ENCODE assay signal across 22 cellular contexts in genomic region chr5:163855754-163856153, GRCh38.
DNase-seq lines count a peak whose midpoint lies in the region; ATAC-seq, FAIRE-seq and TF ChIP-seq lines count a peak whose summit lies in the region.
"Had no signal": no experiment of that assay in that cellular context is flagged by ENCODE, and none has a peak within 500 bp of the region (broad histone marks: within the 10 kb centered on the region; RNA-seq: fewer than 3 reads in every experiment).

No MANE protein-coding gene starts in this region.

- CTCF ChIA-PET in HEK293 (lab: Yijun Ruan, JAX) = no interaction called here
- CTCF ChIA-PET in K562 (lab: Yijun Ruan, JAX; ENCODE audit: low intra/inter-chr PET ratio) = no interaction called here
- CTCF ChIA-PET in T-cell (lab: Charles Lee) = interaction anchor here in 1 of 2 donors (0.6 kb wide), 1 partner anchor 17 kb away, joined by 3 read pairs; no protein-coding TSS in a partner anchor

- POLR2A ChIA-PET in HEK293 (lab: Yijun Ruan, JAX) = interaction anchor here (0.6 kb wide), 1 partner anchor 8 kb away, joined by 3 read pairs; no protein-coding TSS in a partner anchor
- POLR2A ChIA-PET in K562 (lab: Yijun Ruan, JAX) = no interaction called here
- POLR2A ChIA-PET in T-cell (lab: Charles Lee) = no interaction called here

- no TSS peak for BruUV-seq in K562 (replicated peaks; lab: Mats Ljungman, UMichigan)

- no peaks in the 10 kb centered on the region for H3K27me3 Mint-ChIP-seq in T-cell
- H3K27me3 Mint-ChIP-seq in activated T-cell treated with anti-CD3 and anti-CD28 coated beads, Interleukin-2, amount 50 U/mL, for 24 hours = no peaks in the 10 kb centered on the region
- H3K27me3 Mint-ChIP-seq: CD4-positive, alpha-beta memory T cell; CD4-positive, CD25-positive, alpha-beta regulatory T cell had no signal

- H3K36me3 ChIP-seq in HEK293 (ENCODE audit: control insufficient read depth in 2 of 2, insufficient read depth in 1 of 2, low read length in 2 of 2) (no peaks in the 10 kb centered on the region), K562 (ENCODE audit: control insufficient read depth, insufficient read depth, low read length) (no peaks in the 10 kb centered on the region)
- H3K36me3 ChIP-seq: BE2C, BLaER1 had no signal

- DNase-seq in K562 (ENCODE audit: extremely low read depth in 1 of 4, low spot score in 3 of 4) (no peak), T-cell (no peak)
- no peak for DNase-seq in activated T-cell treated with anti-CD3 and anti-CD28 coated beads, Interleukin-2, amount 50 U/mL, for 24 hours
- DNase-seq: 8988T; ACHN; BE2C; C1 segment of cervical spinal cord; Caco-2; Calu3; CD4-positive, alpha-beta memory T cell; CD4-positive, CD25-positive, alpha-beta regulatory T cell; DMS79 treated with DMSO at 0.1 percent for 48 hours; GF-D8 had no signal

- H3K27ac Mint-ChIP-seq in T-cell = no peak overlapping the region
- H3K27ac Mint-ChIP-seq in activated T-cell treated with anti-CD3 and anti-CD28 coated beads, Interleukin-2, amount 50 U/mL, for 24 hours = no peak overlapping the region
- H3K27ac Mint-ChIP-seq: CD14-positive monocyte; CD4-positive, alpha-beta memory T cell; CD4-positive, CD25-positive, alpha-beta regulatory T cell had no signal

- in situ Hi-C loops in K562 (cut with MboI) = no loop called here

- ATAC-seq in K562 (no peak), T-cell (replicated peaks in 1 of 4) (no peak), HG03159 (IDR thresholded peaks at IDR 0.05; ENCODE audit: unreplicated experiment) (no peak)

- no peak overlapping the region for H3K27ac ChIP-seq in HEK293 (ENCODE audit: extremely low read depth, low read depth, low read length)
- no peak overlapping the region for H3K27ac ChIP-seq in K562 (ENCODE audit: extremely low read depth, low read depth, low read length)
- H3K27ac ChIP-seq: BLaER1 had no signal

- H3K9ac ChIP-seq in K562 (ENCODE audit: insufficient read depth in 1 of 2, low read depth in 2 of 2, low read length in 2 of 2) = no peak overlapping the region
- H3K9ac ChIP-seq: BLaER1 had no signal

- no peaks in the 10 kb centered on the region for H3K9me1 ChIP-seq in K562 (ENCODE audit: control insufficient read depth, insufficient read depth, low read length)

- TF ChIP-seq CTCF in HEK293 (tag by site-specific recombination; IDR thresholded peaks at IDR 0.05) = no peak
- TF ChIP-seq CTCF in K562 (IDR thresholded peaks at IDR 0.05 in 2 of 3, conservative IDR thresholded peaks at IDR 0.05 in 1 of 3; ENCODE audit: insufficient read depth in 2 of 3, low read depth in 1 of 3, low read length in 3 of 3) = no peak

- no peak for TF ChIP-seq RAD21 in K562 (CRISPR knock-in tag; conservative IDR thresholded peaks at IDR 0.05 in 1 of 2, IDR thresholded peaks at IDR 0.05 in 1 of 2)

- no peak overlapping the region for H3K4me3 ChIP-seq in HEK293 (ENCODE audit: low read depth, low read length)
- H3K4me3 ChIP-seq in K562 = no peak overlapping the region
- H3K4me3 ChIP-seq: BLaER1 had no signal

- no peak overlapping the region for H3K4me3 Mint-ChIP-seq in T-cell
- H3K4me3 Mint-ChIP-seq in activated T-cell treated with anti-CD3 and anti-CD28 coated beads, Interleukin-2, amount 50 U/mL, for 24 hours = no peak overlapping the region
- H3K4me3 Mint-ChIP-seq: CD14-positive monocyte; CD4-positive, alpha-beta memory T cell; CD4-positive, CD25-positive, alpha-beta regulatory T cell had no signal

- TF ChIP-seq POLR2A in K562 (conservative IDR thresholded peaks at IDR 0.05) = no peak

- no peak overlapping the region for H3K4me2 ChIP-seq in K562 (ENCODE audit: insufficient read depth, low read length)
- H3K4me2 ChIP-seq: BLaER1 had no signal

- no peaks in the 10 kb centered on the region for H3K4me1 ChIP-seq in HEK293 (ENCODE audit: control insufficient read depth, insufficient read depth, low read length)
- H3K4me1 ChIP-seq in K562 (replicated peaks in 1 of 2; ENCODE audit: control insufficient read depth in 2 of 2, insufficient read depth in 2 of 2, low read length in 2 of 2) = no peaks in the 10 kb centered on the region
- H3K4me1 ChIP-seq: BE2C, BLaER1, Caco-2 had no signal

- no peaks in the 10 kb centered on the region for H3K27me3 ChIP-seq in K562 (ENCODE audit: control insufficient read depth in 2 of 2, insufficient read depth in 2 of 2, low read length in 2 of 2)
- H3K27me3 ChIP-seq: BE2C, BLaER1 had no signal

- peaks cover 12 to 20% (median 16%) of the 10 kb centered on the region in 3 donors for H3K9me3 Mint-ChIP-seq in T-cell
- peaks cover 16% of the 10 kb centered on the region for H3K9me3 Mint-ChIP-seq in activated T-cell treated with anti-CD3 and anti-CD28 coated beads, Interleukin-2, amount 50 U/mL, for 24 hours

- no peak for TF ChIP-seq EP300 in K562 (IDR thresholded peaks at IDR 0.05; ENCODE audit: low read length)

- no peaks in the 10 kb centered on the region for H3K4me1 Mint-ChIP-seq in T-cell
- H3K4me1 Mint-ChIP-seq in activated T-cell treated with anti-CD3 and anti-CD28 coated beads, Interleukin-2, amount 50 U/mL, for 24 hours (ENCODE audit: low read depth) = no peaks in the 10 kb centered on the region
- H3K4me1 Mint-ChIP-seq: CD14-positive monocyte; CD4-positive, alpha-beta memory T cell; CD4-positive, CD25-positive, alpha-beta regulatory T cell had no signal

- H3K36me3 Mint-ChIP-seq in T-cell = no peaks in the 10 kb centered on the region
- no peaks in the 10 kb centered on the region for H3K36me3 Mint-ChIP-seq in activated T-cell treated with anti-CD3 and anti-CD28 coated beads, Interleukin-2, amount 50 U/mL, for 24 hours (ENCODE audit: low read depth)
- H3K36me3 Mint-ChIP-seq: CD14-positive monocyte; CD4-positive, alpha-beta memory T cell; CD4-positive, CD25-positive, alpha-beta regulatory T cell had no signal

- no peak overlapping the region for H2AFZ ChIP-seq in K562 (ENCODE audit: low read depth, low read length)

- 5% methylated on average over 1 of the region's 1 CpG for WGBS in K562 (ENCODE audit: insufficient coverage, low coverage, missing lambda C conversion rate)

- H3K79me2 ChIP-seq in K562 (ENCODE audit: control insufficient read depth, insufficient read depth, low read length) = no peaks in the 10 kb centered on the region

- H3K9me3 ChIP-seq in HEK293 (ENCODE audit: control insufficient read depth, insufficient read depth, low read depth, low read length) (no peaks in the 10 kb centered on the region), K562 (replicated peaks; ENCODE audit: control insufficient read depth, insufficient read depth, low read depth, low read length) (peaks cover 3% of the 10 kb centered on the region)
- H3K9me3 ChIP-seq: BE2C, Caco-2 had no signal

- H4K20me1 ChIP-seq in K562 (replicated peaks; ENCODE audit: control insufficient read depth, insufficient read depth, low read length) = no peaks in the 10 kb centered on the region
- H4K20me1 ChIP-seq: BLaER1 had no signal

- FAIRE-seq in K562 (lab: Jason Lieb, UNC) = no peak
- FAIRE-seq: A204.1, D721Med, G401.6, GM12891, GM19239 had no signal

- intact Hi-C loops in K562 (cut with micrococcal nuclease) = no loop called here

TF ChIP-seq in HEK293, 187 proteins besides CTCF, POLR2A, EP300 and RAD21 (continues in another document):
- TF ChIP-seq SETDB1 (IDR thresholded peaks at IDR 0.05; ENCODE audit: insufficient read length, low read length) = peak; percentile 47
- TF ChIP-seq, protein P1, sequence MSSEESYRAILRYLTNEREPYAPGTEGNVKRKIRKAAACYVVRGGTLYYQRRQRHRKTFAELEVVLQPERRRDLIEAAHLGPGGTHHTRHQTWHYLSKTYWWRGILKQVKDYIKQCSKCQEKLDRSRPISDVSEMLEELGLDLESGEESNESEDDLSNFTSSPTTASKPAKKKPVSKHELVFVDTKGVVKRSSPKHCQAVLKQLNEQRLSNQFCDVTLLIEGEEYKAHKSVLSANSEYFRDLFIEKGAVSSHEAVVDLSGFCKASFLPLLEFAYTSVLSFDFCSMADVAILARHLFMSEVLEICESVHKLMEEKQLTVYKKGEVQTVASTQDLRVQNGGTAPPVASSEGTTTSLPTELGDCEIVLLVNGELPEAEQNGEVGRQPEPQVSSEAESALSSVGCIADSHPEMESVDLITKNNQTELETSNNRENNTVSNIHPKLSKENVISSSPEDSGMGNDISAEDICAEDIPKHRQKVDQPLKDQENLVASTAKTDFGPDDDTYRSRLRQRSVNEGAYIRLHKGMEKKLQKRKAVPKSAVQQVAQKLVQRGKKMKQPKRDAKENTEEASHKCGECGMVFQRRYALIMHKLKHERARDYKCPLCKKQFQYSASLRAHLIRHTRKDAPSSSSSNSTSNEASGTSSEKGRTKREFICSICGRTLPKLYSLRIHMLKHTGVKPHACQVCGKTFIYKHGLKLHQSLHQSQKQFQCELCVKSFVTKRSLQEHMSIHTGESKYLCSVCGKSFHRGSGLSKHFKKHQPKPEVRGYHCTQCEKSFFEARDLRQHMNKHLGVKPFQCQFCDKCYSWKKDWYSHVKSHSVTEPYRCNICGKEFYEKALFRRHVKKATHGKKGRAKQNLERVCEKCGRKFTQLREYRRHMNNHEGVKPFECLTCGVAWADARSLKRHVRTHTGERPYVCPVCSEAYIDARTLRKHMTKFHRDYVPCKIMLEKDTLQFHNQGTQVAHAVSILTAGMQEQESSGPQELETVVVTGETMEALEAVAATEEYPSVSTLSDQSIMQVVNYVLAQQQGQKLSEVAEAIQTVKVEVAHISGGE (tag by site-specific recombination; conservative IDR thresholded peaks at IDR 0.05; ENCODE audit: low read depth) = no peak

TF ChIP-seq in K562, 482 proteins besides CTCF, POLR2A, EP300 and RAD21:
- no peak for TF ChIP-seq SMAD3 (CRISPR knock-in tag; conservative IDR thresholded peaks at IDR 0.05)
- peak; percentile 67 for TF ChIP-seq ZNF274 (IDR thresholded peaks at IDR 0.05; ENCODE audit: borderline replicate concordance, low read depth, low read length)

Comparison
In these comparisons a context has a peak if more than half of its experiments do, and no peak if none do; other contexts are left out.
1. Of the 44 proteins assayed by ChIP-seq in both K562 and HEK293: peak only in K562: none; only in HEK293: SETDB1; in both: none; in neither: 42; mixed calls (peak in some experiments, not most) for 1.